ENCODE assay signal across 26 cellular contexts in the genomic region with DNA sequence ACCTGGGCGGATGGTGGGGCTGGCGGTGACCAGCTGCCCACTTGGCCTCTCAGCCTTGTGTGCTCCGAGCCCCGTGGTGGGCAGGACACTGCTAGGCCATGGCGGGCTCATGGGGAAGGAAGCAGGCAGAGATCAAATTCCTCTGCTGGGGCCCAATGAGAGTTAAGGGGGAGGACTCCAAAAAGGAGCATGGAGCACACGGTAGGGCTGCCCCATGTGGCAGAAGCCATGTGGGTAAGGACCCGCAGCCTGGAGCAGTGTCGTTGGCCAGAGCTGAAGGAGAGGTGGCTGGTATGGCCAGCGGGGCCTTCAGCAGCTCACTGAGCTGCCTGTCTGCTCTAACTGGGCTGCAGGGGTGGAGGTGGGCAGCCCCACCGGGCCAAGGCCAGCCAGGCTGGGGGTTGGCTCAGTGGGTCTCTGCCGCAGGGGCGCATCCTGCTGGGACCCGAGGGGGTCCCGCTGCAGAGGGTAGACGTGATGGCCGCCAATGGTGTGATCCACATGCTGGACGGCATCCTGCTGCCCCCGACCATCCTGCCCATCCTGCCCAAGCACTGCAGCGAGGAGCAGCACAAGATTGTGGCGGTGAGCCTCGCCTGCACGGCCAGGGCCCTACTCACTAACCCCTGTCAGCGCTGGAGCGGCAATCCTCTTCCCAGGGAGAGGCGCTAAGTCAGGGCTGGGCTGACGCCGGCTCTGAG. TPM values are rescaled to one million over a fixed set of nuclear protein-coding genes. Genes with fewer than 3 reads are reported as not detected.
DNase-seq lines count a peak whose midpoint lies in the region; ATAC-seq, FAIRE-seq and TF ChIP-seq lines count a peak whose summit lies in the region.
"Had no signal": no experiment of that assay in that cellular context is flagged by ENCODE, and none has a peak within 500 bp of the region (broad histone marks: within the 10 kb centered on the region; RNA-seq: fewer than 3 reads in every experiment).

No MANE protein-coding gene starts in this region.

- no peaks in the 10 kb centered on the region; the same call in 2 of the 3 replicates for H3K9me3 Mint-ChIP-seq in GM23338
- H3K9me3 Mint-ChIP-seq: CD14-positive monocyte had no signal

- no peaks in the 10 kb centered on the region for H3K9me3 ChIP-seq in IMR-90 (ENCODE audit: control insufficient read depth, insufficient read depth, low read length)
- no peaks in the 10 kb centered on the region for H3K9me3 ChIP-seq in H1 (ENCODE audit: insufficient read depth in 2 of 2, low read depth in 1 of 2, low read length in 1 of 2)
- H3K9me3 ChIP-seq in testis: no peaks in the 10 kb centered on the region
- H3K9me3 ChIP-seq: A549 had no signal

- no peak for TF ChIP-seq RAD21 in IMR-90 (IDR thresholded peaks at IDR 0.05; ENCODE audit: low read length)
- TF ChIP-seq RAD21 in H1 (IDR thresholded peaks at IDR 0.05 in 1 of 2, conservative IDR thresholded peaks at IDR 0.05 in 1 of 2; ENCODE audit: low read depth in 2 of 2, low read length in 2 of 2): no peak

- CTCF ChIA-PET in IMR-90 (lab: Yijun Ruan, JAX) (no interaction called here), H1 (lab: Charles Lee; ENCODE audit: partially characterized antibody) (interaction anchor here (1.1 to 2.2 kb wide), 2 partner anchors 36 to 121 kb away, joined by 3 to 6 read pairs; no protein-coding TSS in a partner anchor)

- POLR2A ChIA-PET in IMR-90 (lab: Charles Lee; ENCODE audit: unreplicated experiment): no interaction called here
- POLR2A ChIA-PET in H1 (lab: Charles Lee; ENCODE audit: partially characterized antibody): interaction anchor here (0.9 to 1.5 kb wide), 3 partner anchors 9 to 16 kb away, joined by 3 to 5 read pairs (median 3); no protein-coding TSS in a partner anchor

- H3K79me1 ChIP-seq in IMR-90 (ENCODE audit: low read depth in 1 of 2, low read length in 2 of 2) (no peaks in the 10 kb centered on the region), H1 (ENCODE audit: low read depth, low read length) (no peaks in the 10 kb centered on the region)

- no peak overlapping the region for H3K4me3 Mint-ChIP-seq in GM23338
- H3K4me3 Mint-ChIP-seq: B cell, CD14-positive monocyte had no signal

- H3K23me2 ChIP-seq in H1 (ENCODE audit: low read depth, low read length): no peaks in the 10 kb centered on the region

- H2BK120ac ChIP-seq in IMR-90 (ENCODE audit: low read depth, low read length) (no peak overlapping the region), H1 (replicated peaks; ENCODE audit: low read depth, low read length) (no peak overlapping the region)

- no peak overlapping the region for H4K91ac ChIP-seq in IMR-90 (ENCODE audit: insufficient read depth, low read depth, low read length)
- peak overlapping the region; percentile 40 for H4K91ac ChIP-seq in H1 (replicated peaks; ENCODE audit: insufficient read length, low read length)

- H3K56ac ChIP-seq in IMR-90 (ENCODE audit: extremely low read depth, insufficient read depth, low read length) (no peak overlapping the region), H1 (replicated peaks; ENCODE audit: insufficient read length, low read depth, low read length) (no peak overlapping the region)

- H3K18ac ChIP-seq in IMR-90 (ENCODE audit: low read depth, low read length): no peak overlapping the region
- no peak overlapping the region; the same call in 1 of the 2 replicates for H3K18ac ChIP-seq in H1 (ENCODE audit: extremely low read depth, low read length)

- H3K27me3 ChIP-seq in GM23338 (ENCODE audit: insufficient read depth) (no peaks in the 10 kb centered on the region), IMR-90 (ENCODE audit: control insufficient read depth, insufficient read depth, low read length) (peaks cover 19% of the 10 kb centered on the region), H1 (replicated peaks in 1 of 4; ENCODE audit: control insufficient read depth in 3 of 4, extremely low read depth in 1 of 4, insufficient read depth in 3 of 4, low read length in 3 of 4) (no peaks in the 10 kb centered on the region), testis (no peaks in the 10 kb centered on the region)

- H3K36me3 ChIP-seq in GM23338 (ENCODE audit: insufficient read depth): no peaks in the 10 kb centered on the region
- H3K36me3 ChIP-seq in IMR-90 (ENCODE audit: control insufficient read depth, insufficient read depth, low read length): no peaks in the 10 kb centered on the region
- H3K36me3 ChIP-seq in H1 (ENCODE audit: control insufficient read depth in 2 of 4, insufficient read depth in 4 of 4, low read length in 3 of 4): no peaks in the 10 kb centered on the region
- no peaks in the 10 kb centered on the region for H3K36me3 ChIP-seq in testis (ENCODE audit: low read depth, missing control alignments)

- H3K4me1 ChIP-seq in GM23338 (ENCODE audit: insufficient read depth) (no peaks in the 10 kb centered on the region), IMR-90 (ENCODE audit: control insufficient read depth, insufficient read depth, low read length) (peaks cover 3% of the 10 kb centered on the region; the same call in 1 of the 2 replicates), H1 (replicated peaks in 1 of 4; ENCODE audit: control insufficient read depth in 3 of 4, insufficient read depth in 4 of 4, low read length in 3 of 4) (peaks cover 0 to 9% (median 5%) of the 10 kb centered on the region in 4 experiments; a peak in 4 of 7 replicates), testis (peaks cover 5% of the 10 kb centered on the region)

- H3K4me2 ChIP-seq in GM23338: no peak overlapping the region
- H3K4me2 ChIP-seq in IMR-90 (ENCODE audit: low read depth, low read length): no peak overlapping the region
- no peak overlapping the region for H3K4me2 ChIP-seq in H1 (ENCODE audit: insufficient read depth in 1 of 2, low read depth in 2 of 2, low read length in 2 of 2)

- H3K23ac ChIP-seq in IMR-90 (ENCODE audit: low read depth, low read length): no peak overlapping the region
- no peak overlapping the region for H3K23ac ChIP-seq in H1 (ENCODE audit: insufficient read length)

- TF ChIP-seq POLR2A in IMR-90 (IDR thresholded peaks at IDR 0.05; ENCODE audit: low read depth, low read length) (no peak), H1 (IDR thresholded peaks at IDR 0.05; ENCODE audit: control extremely low read depth in 1 of 2, low read depth in 2 of 2, low read length in 2 of 2) (no peak), testis (IDR thresholded peaks at IDR 0.05) (no peak)

- H3K36me3 Mint-ChIP-seq in GM23338 (ENCODE audit: low read depth): no peaks in the 10 kb centered on the region

- H2BK5ac ChIP-seq in IMR-90 (ENCODE audit: low read depth, low read length, poor library complexity, severe bottlenecking) (no peak overlapping the region), H1 (ENCODE audit: low read depth, low read length) (no peak overlapping the region)

- no peaks in the 10 kb centered on the region for H4K20me1 ChIP-seq in GM23338 (replicated peaks; ENCODE audit: insufficient read depth)
- no peaks in the 10 kb centered on the region; the same call in none of the 2 replicates for H4K20me1 ChIP-seq in IMR-90 (ENCODE audit: insufficient read depth, low read length)
- no peaks in the 10 kb centered on the region for H4K20me1 ChIP-seq in H1 (replicated peaks in 1 of 2; ENCODE audit: control insufficient read depth in 1 of 2, insufficient read depth in 2 of 2, low read length in 2 of 2)

- H3K4me3 ChIP-seq in GM23338 (no peak overlapping the region), IMR-90 (ENCODE audit: insufficient read depth, low read depth, low read length) (no peak overlapping the region), H1 (ENCODE audit: extremely low read depth in 1 of 4, insufficient read depth in 2 of 4, low read depth in 3 of 4, low read length in 4 of 4) (no peak overlapping the region), testis (no peak overlapping the region)
- H3K4me3 ChIP-seq: A549, SK-N-MC had no signal

- H3K9ac ChIP-seq in IMR-90 (ENCODE audit: low read depth, low read length) (no peak overlapping the region), H1 (replicated peaks in 1 of 4; ENCODE audit: extremely low read depth in 1 of 4, low read depth in 3 of 4, low read length in 3 of 4) (no peak overlapping the region)

- no peak overlapping the region for H4K5ac ChIP-seq in IMR-90 (ENCODE audit: low read depth, low read length)
- no peak overlapping the region for H4K5ac ChIP-seq in H1 (ENCODE audit: insufficient read length, low read depth, low read length)

- H2BK15ac ChIP-seq in IMR-90 (ENCODE audit: low read depth, low read length): no peak overlapping the region
- H2BK15ac ChIP-seq in H1 (ENCODE audit: low read length): no peak overlapping the region; the same call in 1 of the 2 replicates

- ATAC-seq in GM23338 (peak; percentile 7; the same call in 2 of the 3 replicates), IMR-90 (ENCODE audit: low read depth) (no peak), GM21576 (IDR thresholded peaks at IDR 0.05; ENCODE audit: unreplicated experiment) (no peak)

- no peak for TF ChIP-seq CTCF in GM23338 (conservative IDR thresholded peaks at IDR 0.05; ENCODE audit: low read depth in 2 of 2)
- no peak for TF ChIP-seq CTCF in IMR-90 (conservative IDR thresholded peaks at IDR 0.05; ENCODE audit: low read depth, low read length)
- TF ChIP-seq CTCF in H1 (IDR thresholded peaks at IDR 0.05; ENCODE audit: control extremely low read depth in 1 of 3, insufficient read depth in 1 of 3, low read depth in 1 of 3, low read length in 3 of 3): no peak
- TF ChIP-seq CTCF in testis (IDR thresholded peaks at IDR 0.05): no peak

- 93% methylated on average over 6 of the region's 27 CpGs; no CpG with 5 or more reads in 1 of the 2 experiments for WGBS in IMR-90 (ENCODE audit: extremely low coverage in 2 of 2, insufficient read length in 1 of 2), 2 experiments
- WGBS in H1 (ENCODE audit: extremely low coverage in 1 of 2, insufficient coverage in 1 of 2, insufficient read length in 1 of 2, insufficient replicate concordance in 2 of 2, low coverage in 1 of 2, low lambda C conversion rate in 2 of 2, missing lambda C conversion rate in 1 of 2), 2 experiments: 91% methylated on average over 27 of the region's 27 CpGs; no CpG with 5 or more reads in 1 of the 2 experiments
- 89 to 90% methylated on average over 11 to 27 of the region's 27 CpGs for WGBS in testis, 2 donors

- no peak overlapping the region for H3K27ac Mint-ChIP-seq in GM23338
- H3K27ac Mint-ChIP-seq: B cell had no signal

- in situ Hi-C loops in IMR-90 (cut with MboI; ENCODE audit: low sequenced_read_pairs): no loop called here

- H3K27ac ChIP-seq in GM23338 (ENCODE audit: low read depth) (no peak overlapping the region), IMR-90 (ENCODE audit: insufficient read depth, low read length) (no peak overlapping the region), H1 (ENCODE audit: low read depth, low read length) (no peak overlapping the region), testis (no peak overlapping the region)
- H3K27ac ChIP-seq: SK-N-MC had no signal

- H3K14ac ChIP-seq in IMR-90 (replicated peaks; ENCODE audit: low read depth, low read length): no peak overlapping the region
- H3K14ac ChIP-seq in H1 (ENCODE audit: insufficient read length): no peak overlapping the region

- no peak overlapping the region for H2AK5ac ChIP-seq in IMR-90 (ENCODE audit: low read depth, low read length)
- no peak overlapping the region for H2AK5ac ChIP-seq in H1 (ENCODE audit: low read depth, low read length)

- TF ChIP-seq EP300 in H1 (IDR thresholded peaks at IDR 0.05; ENCODE audit: borderline replicate concordance in 1 of 2, low read depth in 2 of 2, low read length in 2 of 2): no peak

- peak overlapping the region; percentile 81 for H2AK9ac ChIP-seq in IMR-90 (replicated peaks; ENCODE audit: low read depth, low read length, poor library complexity)

- H3K79me2 ChIP-seq in GM23338 (replicated peaks; ENCODE audit: insufficient read depth): no peaks in the 10 kb centered on the region
- no peaks in the 10 kb centered on the region for H3K79me2 ChIP-seq in H1 (ENCODE audit: control insufficient read depth in 1 of 2, insufficient read depth in 2 of 2, low read length in 2 of 2)

- peaks cover 6% of the 10 kb centered on the region for H3K27me3 Mint-ChIP-seq in GM23338 (ENCODE audit: insufficient read depth, low read depth, poor library complexity)
- H3K27me3 Mint-ChIP-seq: B cell had no signal

- H2BK20ac ChIP-seq in IMR-90 (ENCODE audit: low read depth, low read length): no peak overlapping the region
- H2BK20ac ChIP-seq in H1 (ENCODE audit: low read length): no peak overlapping the region

- FAIRE-seq in H1 (lab: Jason Lieb, UNC): no peak
- FAIRE-seq: A549, GM18507, RCC 7860 had no signal

- dilution Hi-C loops in IMR-90 (cut with HindIII; ENCODE audit: low sequenced_read_pairs, unreplicated experiment): no loop called here

- H3K4ac ChIP-seq in IMR-90 (ENCODE audit: low read depth, low read length) (no peak overlapping the region), H1 (replicated peaks; ENCODE audit: insufficient read length, low read depth, low read length) (no peak overlapping the region)

- no peaks in the 10 kb centered on the region for H3F3A ChIP-seq in GM23338 (replicated peaks; ENCODE audit: low read depth)

- peaks cover 6% of the 10 kb centered on the region; the same call in 2 of the 3 replicates for H3K4me1 Mint-ChIP-seq in GM23338
- H3K4me1 Mint-ChIP-seq: B cell, CD14-positive monocyte had no signal

- peak overlapping the region; percentile 75; the same call in 1 of the 2 replicates for H2BK12ac ChIP-seq in H1 (ENCODE audit: low read depth, low read length)

- BruUV-seq in IMR-90 (replicated peaks; lab: Mats Ljungman, UMichigan): no TSS peak

- intact Hi-C loops in IMR-90 (cut with micrococcal nuclease): no loop called here
- intact Hi-C loops in testis (cut with DNase I; ENCODE audit: low total_unique reads): no loop called here

- no peak overlapping the region for H2AFZ ChIP-seq in GM23338
- no peak overlapping the region for H2AFZ ChIP-seq in IMR-90 (replicated peaks; ENCODE audit: low read length, poor library complexity)
- no peak overlapping the region; the same call in 1 of the 2 replicates for H2AFZ ChIP-seq in H1 (ENCODE audit: low read length)

- H3K9me2 ChIP-seq in GM23338 (ENCODE audit: insufficient read depth): no peaks in the 10 kb centered on the region

- peaks cover 7% of the 10 kb centered on the region; the same call in 1 of the 2 replicates for H3K9me1 ChIP-seq in IMR-90 (ENCODE audit: insufficient read depth, low read length)

- DNase-seq in GM23338 (ENCODE audit: low spot score) (no peak), IMR-90 (no peak), H1 (ENCODE audit: low read depth in 1 of 2, low spot score in 2 of 2) (no peak), testis (no peak), activated gamma-delta T cell (lab: John Stamatoyannopoulos, UW) (no peak)
- DNase-seq: GDM1, KBM-7, MM.1S, NCI-H1048, NCI-H1417 treated with DMSO at 0.1 percent for 48 hours, NCI-H187 treated with DMSO at 0.1 percent for 48 hours, NCI-H2107, NCI-H2227 treated with DMSO at 0.1 percent for 48 hours, NCI-H510A, NCI-H774, OCI-M1, SHP77, SW 1271 had no signal

- H4K8ac ChIP-seq in IMR-90 (ENCODE audit: low read depth in 2 of 2, low read length in 2 of 2) (no peak overlapping the region), H1 (ENCODE audit: extremely low read depth, insufficient read depth, low read length) (peak overlapping the region; percentile 86; the same call in 1 of the 2 replicates)

RNA-seq across cellular contexts. Expression of a gene that starts 11.3 kb away (rescaled TPM):
- total RNA-seq in GM23338 (2014; rRNA removed; shearing (Covaris generic)): 0.90 and 3.0 TPM in 2 replicates
- polyA plus RNA-seq in GM23338 (2016; fragmentation: Nextera tagmentation; extraction: Ambion mirVana): 1.1 and 1.9 TPM in 2 replicates
- not detected in 2 replicates for total RNA-seq in IMR-90 (2012; rRNA removed)
- 0.04 TPM in 1 of 2 replicates, not detected in the other for polyA plus RNA-seq in IMR-90 (2012; rRNA removed)
- polyA plus RNA-seq in IMR-90 (2012; cell fraction: cytosol; rRNA removed): 0.04 TPM in 1 of 2 replicates, not detected in the other
- polyA plus RNA-seq in IMR-90 (2012; cell fraction: nucleus; rRNA removed; ENCODE audit: low replicate concordance): 0.24 and 0.60 TPM in 2 replicates
- 1.8 and 1.9 TPM in 2 replicates for total RNA-seq in H1 (2021; fragmentation: NEBNext Ultra II Directional; extraction: Animal tissue kit (Norgen Biotek cat#: 25700))
- 1.0 and 1.3 TPM in 2 replicates for polyA plus RNA-seq in H1 (2011; rRNA removed)
- polyA plus RNA-seq in H1 (2011; cell fraction: cytosol; rRNA removed): 0.78 TPM
- 3.9 TPM for polyA plus RNA-seq in H1 (2011; cell fraction: nucleus; rRNA removed)
- polyA plus RNA-seq in H1 (2012, experiment 1 of 2): 0.64 to 1.5 TPM (median 1.2 TPM) in 4 replicates
- polyA plus RNA-seq in H1 (2012, experiment 2 of 2): 0.62 TPM
- polyA plus RNA-seq in H1 (2013, experiment 1 of 2): 1.2 TPM
- polyA plus RNA-seq in H1 (2013, experiment 2 of 2): 0.99 TPM
- 0.85 and 1.4 TPM in 2 replicates for polyA minus RNA-seq in H1 (2011; rRNA and poly(A)+ RNA removed)
- 1.7 TPM for polyA minus RNA-seq in H1 (2011; cell fraction: cytosol; rRNA and poly(A)+ RNA removed)
- 2.0 TPM for polyA minus RNA-seq in H1 (2011; cell fraction: nucleus; rRNA and poly(A)+ RNA removed)
- 10 to 100 TPM; 58.6 to 71.9 TPM for total RNA-seq in testis
- polyA plus RNA-seq in testis (ENCODE audit: insufficient read depth, low read depth, low replicate concordance): 41.7 TPM
- total RNA-seq: H4 had no signal
- polyA plus RNA-seq: A549 had no signal

RNA-seq across cellular contexts. Expression of a gene that starts 27.2 kb away (rescaled TPM):
- 287 and 324 TPM in 2 replicates for total RNA-seq in GM23338 (2014; rRNA removed; shearing (Covaris generic))
- 260 and 269 TPM in 2 replicates for polyA plus RNA-seq in GM23338 (2016; fragmentation: Nextera tagmentation; extraction: Ambion mirVana)
- total RNA-seq in IMR-90 (2012; rRNA removed): 161 and 173 TPM in 2 replicates
- 200 and 228 TPM in 2 replicates for polyA plus RNA-seq in IMR-90 (2012; rRNA removed)
- polyA plus RNA-seq in IMR-90 (2012; cell fraction: cytosol; rRNA removed): 168 and 316 TPM in 2 replicates
- polyA plus RNA-seq in IMR-90 (2012; cell fraction: nucleus; rRNA removed; ENCODE audit: low replicate concordance): 247 and 500 TPM in 2 replicates
- 331 and 367 TPM in 2 replicates for total RNA-seq in H1 (2021; fragmentation: NEBNext Ultra II Directional; extraction: Animal tissue kit (Norgen Biotek cat#: 25700))
- polyA plus RNA-seq in H1 (2011; rRNA removed): 477 and 618 TPM in 2 replicates
- polyA plus RNA-seq in H1 (2011; cell fraction: cytosol; rRNA removed): 370 TPM
- 830 TPM for polyA plus RNA-seq in H1 (2011; cell fraction: nucleus; rRNA removed)
- 216 to 416 TPM (median 397 TPM) in 4 replicates for polyA plus RNA-seq in H1 (2012, experiment 1 of 2)
- polyA plus RNA-seq in H1 (2012, experiment 2 of 2): 335 TPM
- polyA plus RNA-seq in H1 (2013, experiment 1 of 2): 241 TPM
- 226 TPM for polyA plus RNA-seq in H1 (2013, experiment 2 of 2)
- polyA minus RNA-seq in H1 (2011; rRNA and poly(A)+ RNA removed): 308 and 331 TPM in 2 replicates
- 233 TPM for polyA minus RNA-seq in H1 (2011; cell fraction: cytosol; rRNA and poly(A)+ RNA removed)
- polyA minus RNA-seq in H1 (2011; cell fraction: nucleus; rRNA and poly(A)+ RNA removed): 167 TPM
- total RNA-seq in testis: 100 to 1,000 TPM; 137 to 147 TPM
- 92.4 TPM for polyA plus RNA-seq in testis (ENCODE audit: insufficient read depth, low read depth, low replicate concordance)

RNA-seq across cellular contexts. Expression of a gene that starts 30.0 kb away (rescaled TPM):
- 1.6 and 2.6 TPM in 2 replicates for total RNA-seq in GM23338 (2014; rRNA removed; shearing (Covaris generic))
- polyA plus RNA-seq in GM23338 (2016; fragmentation: Nextera tagmentation; extraction: Ambion mirVana) (156 and 157 TPM in 2 replicates), IMR-90 (2012; rRNA removed) (14.4 and 16.9 TPM in 2 replicates), H1 (2011; rRNA removed) (35.0 and 45.0 TPM in 2 replicates), testis (ENCODE audit: insufficient read depth, low read depth, low replicate concordance) (37.0 TPM)
- total RNA-seq in IMR-90 (2012; rRNA removed) (1.1 and 1.4 TPM in 2 replicates), testis (10 to 100 TPM; 23.0 to 30.5 TPM)
- polyA plus RNA-seq in IMR-90 (2012; cell fraction: cytosol; rRNA removed): 1.5 and 2.6 TPM in 2 replicates
- polyA plus RNA-seq in IMR-90 (2012; cell fraction: nucleus; rRNA removed; ENCODE audit: low replicate concordance): 0.62 and 26.4 TPM in 2 replicates
- 37.7 and 39.3 TPM in 2 replicates for total RNA-seq in H1 (2021; fragmentation: NEBNext Ultra II Directional; extraction: Animal tissue kit (Norgen Biotek cat#: 25700))
- 55.7 TPM for polyA plus RNA-seq in H1 (2011; cell fraction: cytosol; rRNA removed)
- 59.8 TPM for polyA plus RNA-seq in H1 (2011; cell fraction: nucleus; rRNA removed)
- 33.1 to 135 TPM (median 91.0 TPM) in 4 replicates for polyA plus RNA-seq in H1 (2012, experiment 1 of 2)
- 63.3 TPM for polyA plus RNA-seq in H1 (2012, experiment 2 of 2)
- polyA plus RNA-seq in H1 (2013, experiment 1 of 2): 68.6 TPM
- polyA plus RNA-seq in H1 (2013, experiment 2 of 2): 73.4 TPM
- polyA minus RNA-seq in H1 (2011; rRNA and poly(A)+ RNA removed): 4.8 and 5.1 TPM in 2 replicates
- 14.8 TPM for polyA minus RNA-seq in H1 (2011; cell fraction: cytosol; rRNA and poly(A)+ RNA removed)
- 25.4 TPM for polyA minus RNA-seq in H1 (2011; cell fraction: nucleus; rRNA and poly(A)+ RNA removed)

RNA-seq across cellular contexts. Expression of a gene that starts 51.0 kb away (rescaled TPM):
- total RNA-seq in GM23338 (2014; rRNA removed; shearing (Covaris generic)): 65.9 and 76.4 TPM in 2 replicates
- polyA plus RNA-seq in GM23338 (2016; fragmentation: Nextera tagmentation; extraction: Ambion mirVana) (16.7 and 18.4 TPM in 2 replicates), IMR-90 (2012; rRNA removed) (86.0 and 92.2 TPM in 2 replicates), H1 (2011; rRNA removed) (71.2 and 108 TPM in 2 replicates), testis (ENCODE audit: insufficient read depth, low read depth, low replicate concordance) (166 TPM)
- total RNA-seq in IMR-90 (2012; rRNA removed) (34.2 and 36.9 TPM in 2 replicates), testis (100 to 1,000 TPM; 315 to 327 TPM)
- 37.7 and 53.7 TPM in 2 replicates for polyA plus RNA-seq in IMR-90 (2012; cell fraction: cytosol; rRNA removed)
- 524 and 765 TPM in 2 replicates for polyA plus RNA-seq in IMR-90 (2012; cell fraction: nucleus; rRNA removed; ENCODE audit: low replicate concordance)
- total RNA-seq in H1 (2021; fragmentation: NEBNext Ultra II Directional; extraction: Animal tissue kit (Norgen Biotek cat#: 25700)): 67.0 and 71.9 TPM in 2 replicates
- 71.7 TPM for polyA plus RNA-seq in H1 (2011; cell fraction: cytosol; rRNA removed)
- 289 TPM for polyA plus RNA-seq in H1 (2011; cell fraction: nucleus; rRNA removed)
- polyA plus RNA-seq in H1 (2012, experiment 1 of 2): 48.9 to 72.2 TPM (median 62.2 TPM) in 4 replicates
- 33.3 TPM for polyA plus RNA-seq in H1 (2012, experiment 2 of 2)
- 50.4 TPM for polyA plus RNA-seq in H1 (2013, experiment 1 of 2)
- polyA plus RNA-seq in H1 (2013, experiment 2 of 2): 45.9 TPM
- 106 and 112 TPM in 2 replicates for polyA minus RNA-seq in H1 (2011; rRNA and poly(A)+ RNA removed)
- polyA minus RNA-seq in H1 (2011; cell fraction: cytosol; rRNA and poly(A)+ RNA removed): 60.0 TPM
- 121 TPM for polyA minus RNA-seq in H1 (2011; cell fraction: nucleus; rRNA and poly(A)+ RNA removed)

RNA-seq across cellular contexts. Expression of a gene that starts 52.6 kb away (rescaled TPM):
- total RNA-seq in GM23338 (2014; rRNA removed; shearing (Covaris generic)): 1.7 and 6.5 TPM in 2 replicates
- polyA plus RNA-seq in GM23338 (2016; fragmentation: Nextera tagmentation; extraction: Ambion mirVana): 6.9 and 8.3 TPM in 2 replicates
- total RNA-seq in IMR-90 (2012; rRNA removed): 1.1 and 1.3 TPM in 2 replicates
- polyA plus RNA-seq in IMR-90 (2012; rRNA removed): 4.0 and 4.6 TPM in 2 replicates
- polyA plus RNA-seq in IMR-90 (2012; cell fraction: cytosol; rRNA removed): 1.8 and 2.3 TPM in 2 replicates
- 3.4 and 6.2 TPM in 2 replicates for polyA plus RNA-seq in IMR-90 (2012; cell fraction: nucleus; rRNA removed; ENCODE audit: low replicate concordance)
- 5.8 and 9.5 TPM in 2 replicates for total RNA-seq in H1 (2021; fragmentation: NEBNext Ultra II Directional; extraction: Animal tissue kit (Norgen Biotek cat#: 25700))
- polyA plus RNA-seq in H1 (2011; rRNA removed): 16.4 and 18.5 TPM in 2 replicates
- polyA plus RNA-seq in H1 (2011; cell fraction: cytosol; rRNA removed): 29.5 TPM
- 12.1 TPM for polyA plus RNA-seq in H1 (2011; cell fraction: nucleus; rRNA removed)
- 11.7 to 13.0 TPM (median 12.0 TPM) in 4 replicates for polyA plus RNA-seq in H1 (2012, experiment 1 of 2)
- 12.9 TPM for polyA plus RNA-seq in H1 (2012, experiment 2 of 2)
- polyA plus RNA-seq in H1 (2013, experiment 1 of 2): 5.0 TPM
- 4.6 TPM for polyA plus RNA-seq in H1 (2013, experiment 2 of 2)
- 2.8 and 5.0 TPM in 2 replicates for polyA minus RNA-seq in H1 (2011; rRNA and poly(A)+ RNA removed)
- 4.1 TPM for polyA minus RNA-seq in H1 (2011; cell fraction: cytosol; rRNA and poly(A)+ RNA removed)
- polyA minus RNA-seq in H1 (2011; cell fraction: nucleus; rRNA and poly(A)+ RNA removed): 5.0 TPM
- 10 to 100 TPM; 11.3 to 23.2 TPM for total RNA-seq in testis
- 91.7 TPM for polyA plus RNA-seq in testis (ENCODE audit: insufficient read depth, low read depth, low replicate concordance)
- polyA plus RNA-seq: CD14-positive monocyte had no signal

Comparison
In these comparisons a context has a peak if more than half of its experiments do, and no peak if none do; other contexts are left out.
1. RNA of a gene that starts 11.3 kb away (total RNA-seq): 58.6 to 71.9 TPM in testis; 1.8 to 1.9 TPM in H1, 0.90 to 3.0 TPM in GM23338 and not detected in IMR-90; every median in the first group is over 10 times any median in the second.